8 cellular contexts compared by ENCODE assay signal in genomic region chr6:9540534-9541126, GRCh38.
DNase-seq lines count a peak whose midpoint lies in the region; ATAC-seq lines count a peak whose summit lies in the region.

No MANE protein-coding gene starts in this region.

- peak; percentile 58 for ATAC-seq in GM21717 (IDR thresholded peaks at IDR 0.05; ENCODE audit: unreplicated experiment)

- DNase-seq in NCI-H1436 (lab: John Stamatoyannopoulos, UW): peak; percentile 50
- no peak for DNase-seq in NCI-H1436 treated with DMSO at 0.1 percent for 48 hours (lab: John Stamatoyannopoulos, UW)
- peak; percentile 41 for DNase-seq in NCI-H1105 (lab: John Stamatoyannopoulos, UW)
- DNase-seq in amniotic epithelial cell (ENCODE audit: low read depth): peak; percentile 63
- peak; percentile 76 for DNase-seq in left kidney (ENCODE audit: low read depth, low spot score)
- DNase-seq in stimulated activated CD8-positive, alpha-beta memory T cell treated with anti-CD3 and anti-CD28 coated beads, Interleukin-4, amount 100 ng/mL, for 48 hours: no peak
- DNase-seq in stimulated activated naive CD4-positive, alpha-beta T cell (lab: John Stamatoyannopoulos, UW): no peak

Comparison
In these comparisons a context has a peak if more than half of its experiments do, and no peak if none do; other contexts are left out.
1. DNase-seq: peak in NCI-H1436 (single experiment), NCI-H1105 (single experiment), amniotic epithelial cell (single experiment) and left kidney (single experiment); none in NCI-H1436 treated with DMSO at 0.1 percent for 48 hours (single experiment), stimulated activated CD8-positive, alpha-beta memory T cell treated with anti-CD3 and anti-CD28 coated beads, Interleukin-4, amount 100 ng/mL, for 48 hours (single experiment) and stimulated activated naive CD4-positive, alpha-beta T cell (0 of 6).